Comparison of ENCODE assay signal across 1 cellular context in the genomic region with DNA sequence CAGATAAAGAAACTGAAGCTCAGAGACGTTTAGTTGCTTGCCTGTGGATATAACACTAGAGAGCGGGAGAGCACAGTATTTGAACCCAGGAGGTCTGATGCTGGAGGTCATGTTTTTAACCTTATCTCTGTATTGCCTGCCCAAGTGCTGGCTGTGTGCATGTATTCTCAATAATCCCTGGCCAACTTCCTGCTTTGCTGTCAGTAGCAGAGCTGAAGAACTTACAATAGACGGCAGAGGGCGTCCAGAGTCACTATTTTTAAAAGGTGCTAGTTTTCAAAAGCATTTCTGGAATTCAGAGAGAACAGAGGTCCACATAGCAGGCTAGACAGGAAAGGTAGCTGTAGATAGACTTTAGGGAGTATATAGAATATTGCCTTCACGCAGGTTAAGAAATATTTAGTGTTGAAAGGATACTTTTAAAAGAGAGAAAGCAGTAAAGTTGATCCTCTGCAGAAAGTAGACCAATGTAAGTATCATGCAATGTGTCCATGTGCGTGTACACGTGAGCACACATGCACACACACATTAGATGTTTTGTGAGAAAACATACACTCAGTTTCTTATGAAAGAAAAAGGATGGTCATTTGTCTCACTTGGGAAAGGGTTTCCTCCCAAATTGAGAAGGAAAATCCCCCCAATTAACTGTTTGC.
A peak's percentile ranks its signal among the peaks of the same experiment; 100 is the strongest.
TF ChIP-seq lines count a peak whose summit lies in the region.

No MANE protein-coding gene starts in this region.

TF ChIP-seq in H1, 55 proteins besides CTCF, POLR2A, EP300 and RAD21:
- no peak for TF ChIP-seq KDM4A (IDR thresholded peaks at IDR 0.05; ENCODE audit: low read depth, low read length, severe bottlenecking)
- no peak for TF ChIP-seq HDAC2 (IDR thresholded peaks at IDR 0.05; ENCODE audit: borderline replicate concordance in 1 of 2, low read depth in 2 of 2, low read length in 2 of 2)
- no peak for TF ChIP-seq POU5F1 (IDR thresholded peaks at IDR 0.05; ENCODE audit: low read depth, low read length)
- no peak for TF ChIP-seq SRF (IDR thresholded peaks at IDR 0.05; ENCODE audit: low read depth, low read length)
- TF ChIP-seq TEAD4 (IDR thresholded peaks at IDR 0.05; ENCODE audit: low read depth, low read length), result peak; percentile 41; the same call in 1 of the 2 replicates
